In the genomic region with DNA sequence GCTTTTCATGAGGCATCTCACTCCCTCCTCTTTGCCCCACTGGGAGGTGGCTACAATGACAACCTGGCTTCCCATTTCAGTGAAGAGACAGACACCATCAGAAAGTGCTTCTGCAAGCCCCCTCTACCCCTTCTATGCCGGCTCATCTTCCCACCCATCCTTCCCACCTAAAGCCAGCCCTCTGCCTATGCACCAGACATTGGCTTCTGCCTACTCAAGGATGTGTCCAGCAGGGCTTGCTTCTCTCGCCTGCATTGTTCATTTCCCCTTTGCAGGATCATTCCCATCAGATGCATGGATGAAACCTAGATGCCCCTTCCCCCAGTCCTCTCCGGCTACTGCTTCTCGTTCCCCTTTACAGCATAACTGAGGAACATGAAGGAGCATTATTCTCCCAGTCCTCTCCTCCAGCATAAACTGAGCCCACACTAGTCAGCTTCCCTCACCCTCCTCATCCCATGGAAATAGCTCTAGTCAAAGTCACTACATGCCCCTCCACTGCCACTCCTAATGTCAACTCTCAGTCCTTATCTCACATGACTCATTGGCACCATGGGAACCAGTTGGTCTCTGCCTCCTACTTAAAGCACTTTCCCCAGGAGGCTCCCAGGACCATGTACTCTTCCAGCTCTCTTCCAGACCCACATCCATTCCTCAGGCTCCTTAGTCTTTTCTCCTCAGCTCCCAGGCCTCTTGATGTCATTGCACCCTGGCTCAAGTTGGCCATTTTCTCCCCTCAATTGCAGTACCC, we compare ENCODE assay signal across 20 cellular contexts. TPM values are rescaled to one million over a fixed set of nuclear protein-coding genes. Genes with fewer than 3 reads are reported as not detected.
DNase-seq lines count a peak whose midpoint lies in the region; ATAC-seq, FAIRE-seq and TF ChIP-seq lines count a peak whose summit lies in the region.
"Had no signal": no experiment of that assay in that cellular context is flagged by ENCODE, and none has a peak within 500 bp of the region (broad histone marks: within the 10 kb centered on the region; RNA-seq: fewer than 3 reads in every experiment).

No MANE protein-coding gene starts in this region.

- no peaks in the 10 kb centered on the region for H3K4me1 ChIP-seq in HEK293 (ENCODE audit: control insufficient read depth, insufficient read depth, low read length)
- H3K4me1 ChIP-seq in mucosa of descending colon (ENCODE audit: low read depth): no peaks in the 10 kb centered on the region
- H3K4me1 ChIP-seq in small intestine (ENCODE audit: control insufficient read depth in 2 of 2, insufficient read depth in 1 of 2, low read depth in 1 of 2, low read length in 1 of 2): no peaks in the 10 kb centered on the region
- no peaks in the 10 kb centered on the region for H3K4me1 ChIP-seq in CD8-positive, alpha-beta T cell (ENCODE audit: insufficient read depth, low read length)
- H3K4me1 ChIP-seq: A549 had no signal

- TF ChIP-seq CTCF in HEK293 (tag by site-specific recombination; IDR thresholded peaks at IDR 0.05) (no peak), mucosa of descending colon (IDR thresholded peaks at IDR 0.05) (no peak)
- TF ChIP-seq CTCF in CD8-positive, alpha-beta T cell (IDR thresholded peaks at IDR 0.05): no peak

- H3K9me3 Mint-ChIP-seq in CD8-positive, alpha-beta T cell: no peaks in the 10 kb centered on the region

- ATAC-seq in mucosa of descending colon (peak; percentile 30), GM21423 (IDR thresholded peaks at IDR 0.05; ENCODE audit: unreplicated experiment) (no peak)
- no peak for ATAC-seq in CD8-positive, alpha-beta T cell
- ATAC-seq: A549, GM12878, GM23338 had no signal

- H3K27ac ChIP-seq in HEK293 (ENCODE audit: extremely low read depth, low read depth, low read length) (no peak overlapping the region), small intestine (ENCODE audit: low read depth in 1 of 2, low read length in 1 of 2) (no peak overlapping the region)
- H3K27ac ChIP-seq in CD8-positive, alpha-beta T cell (ENCODE audit: low read depth, low read length): no peak overlapping the region
- H3K27ac ChIP-seq: 22Rv1, A549, C4-2B had no signal

- no peak overlapping the region for H3K4me3 Mint-ChIP-seq in CD8-positive, alpha-beta T cell
- H3K4me3 Mint-ChIP-seq: CD4-positive, alpha-beta T cell; GM23338 had no signal

- H3K4me3 ChIP-seq in HEK293 (ENCODE audit: low read depth, low read length): no peak overlapping the region
- H3K4me3 ChIP-seq in mucosa of descending colon: no peak overlapping the region
- H3K4me3 ChIP-seq in small intestine (ENCODE audit: low read depth in 1 of 2, low read length in 2 of 2): no peak overlapping the region
- no peak overlapping the region for H3K4me3 ChIP-seq in CD8-positive, alpha-beta T cell (ENCODE audit: low read depth, low read length)
- H3K4me3 ChIP-seq: A549, GM12878, GM23338 had no signal

- 86 to 89% (median 87%) methylated on average over 4 of the region's 4 CpGs for WGBS in small intestine, 3 donors

- CTCF ChIA-PET in HEK293 (lab: Yijun Ruan, JAX): no interaction called here
- CTCF ChIA-PET in CD8-positive, alpha-beta T cell (lab: Charles Lee): no interaction called here

- H3K27me3 ChIP-seq in small intestine (ENCODE audit: control insufficient read depth in 2 of 2, insufficient read depth in 2 of 2, low read length in 2 of 2): no peaks in the 10 kb centered on the region
- no peaks in the 10 kb centered on the region for H3K27me3 ChIP-seq in CD8-positive, alpha-beta T cell (ENCODE audit: insufficient read depth, low read length)

- peak; percentile 20 for DNase-seq in M059J (ENCODE audit: low read depth)
- DNase-seq in mucosa of descending colon: no peak
- DNase-seq in small intestine: peak; percentile 39
- DNase-seq in CD8-positive, alpha-beta T cell: no peak
- no peak for DNase-seq in NCI-H1436 (lab: John Stamatoyannopoulos, UW)
- DNase-seq in DMS53 treated with DMSO at 0.1 percent for 48 hours (lab: John Stamatoyannopoulos, UW; ENCODE audit: unreplicated experiment): no peak
- DNase-seq: AML-193; CD4-positive, alpha-beta T cell; DMS153; DND-41; EL; HCEC 1CT had no signal

- intact Hi-C loops in mucosa of descending colon (cut with DNase I, micrococcal nuclease): no loop called here
- intact Hi-C loops in CD8-positive, alpha-beta T cell (cut with DNase I, micrococcal nuclease): no loop called here

- FAIRE-seq in small intestine (lab: Jason Lieb, UNC): no peak
- FAIRE-seq: A549, GM12878, H54 had no signal

- H3K9me3 ChIP-seq in HEK293 (ENCODE audit: control insufficient read depth, insufficient read depth, low read depth, low read length) (peaks cover 2% of the 10 kb centered on the region), mucosa of descending colon (no peaks in the 10 kb centered on the region), small intestine (ENCODE audit: control insufficient read depth, low read depth) (no peaks in the 10 kb centered on the region)
- H3K9me3 ChIP-seq in CD8-positive, alpha-beta T cell (ENCODE audit: low read length): no peaks in the 10 kb centered on the region
- H3K9me3 ChIP-seq: A549 had no signal

- no peaks in the 10 kb centered on the region for H3K36me3 Mint-ChIP-seq in CD8-positive, alpha-beta T cell

- H3K36me3 ChIP-seq in HEK293 (ENCODE audit: control insufficient read depth in 2 of 2, insufficient read depth in 1 of 2, low read length in 2 of 2) (peaks cover 5 to 8% of the 10 kb centered on the region in 2 experiments; a peak in 1 of 3 replicates), mucosa of descending colon (ENCODE audit: low read depth) (no peaks in the 10 kb centered on the region), small intestine (ENCODE audit: control insufficient read depth in 2 of 2, insufficient read depth in 2 of 2, low read length in 2 of 2) (no peaks in the 10 kb centered on the region)
- H3K36me3 ChIP-seq in CD8-positive, alpha-beta T cell (ENCODE audit: insufficient read depth, low read length): no peaks in the 10 kb centered on the region

- POLR2A ChIA-PET in HEK293 (lab: Yijun Ruan, JAX): no interaction called here
- POLR2A ChIA-PET in CD8-positive, alpha-beta T cell (lab: Charles Lee): no interaction called here

- H3K27me3 Mint-ChIP-seq in CD8-positive, alpha-beta T cell (ENCODE audit: low read depth): peaks cover 25% of the 10 kb centered on the region

- no peak overlapping the region for H3K27ac Mint-ChIP-seq in CD8-positive, alpha-beta T cell
- H3K27ac Mint-ChIP-seq: CD4-positive, alpha-beta T cell; GM23338 had no signal

- no peaks in the 10 kb centered on the region for H3K4me1 Mint-ChIP-seq in CD8-positive, alpha-beta T cell (ENCODE audit: low read depth)
- H3K4me1 Mint-ChIP-seq: GM23338 had no signal

TF ChIP-seq in HEK293, 187 proteins besides CTCF, POLR2A, EP300 and RAD21 (continues in another document):
- TF ChIP-seq ZNF571 (tag by site-specific recombination; IDR thresholded peaks at IDR 0.05): no peak
- TF ChIP-seq IKZF3 (tag by site-specific recombination; IDR thresholded peaks at IDR 0.05): no peak
- no peak for TF ChIP-seq SCRT2 (tag by site-specific recombination; IDR thresholded peaks at IDR 0.05)
- TF ChIP-seq, protein P1, sequence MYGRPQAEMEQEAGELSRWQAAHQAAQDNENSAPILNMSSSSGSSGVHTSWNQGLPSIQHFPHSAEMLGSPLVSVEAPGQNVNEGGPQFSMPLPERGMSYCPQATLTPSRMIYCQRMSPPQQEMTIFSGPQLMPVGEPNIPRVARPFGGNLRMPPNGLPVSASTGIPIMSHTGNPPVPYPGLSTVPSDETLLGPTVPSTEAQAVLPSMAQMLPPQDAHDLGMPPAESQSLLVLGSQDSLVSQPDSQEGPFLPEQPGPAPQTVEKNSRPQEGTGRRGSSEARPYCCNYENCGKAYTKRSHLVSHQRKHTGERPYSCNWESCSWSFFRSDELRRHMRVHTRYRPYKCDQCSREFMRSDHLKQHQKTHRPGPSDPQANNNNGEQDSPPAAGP (tag by site-specific recombination; IDR thresholded peaks at IDR 0.05): peak; percentile 43; the same call in 1 of the 2 replicates
- TF ChIP-seq ZNF19 (tag by site-specific recombination; IDR thresholded peaks at IDR 0.05; ENCODE audit: low read depth): no peak
- TF ChIP-seq ZXDB (tag by site-specific recombination; IDR thresholded peaks at IDR 0.05): no peak
- TF ChIP-seq, protein P2, sequence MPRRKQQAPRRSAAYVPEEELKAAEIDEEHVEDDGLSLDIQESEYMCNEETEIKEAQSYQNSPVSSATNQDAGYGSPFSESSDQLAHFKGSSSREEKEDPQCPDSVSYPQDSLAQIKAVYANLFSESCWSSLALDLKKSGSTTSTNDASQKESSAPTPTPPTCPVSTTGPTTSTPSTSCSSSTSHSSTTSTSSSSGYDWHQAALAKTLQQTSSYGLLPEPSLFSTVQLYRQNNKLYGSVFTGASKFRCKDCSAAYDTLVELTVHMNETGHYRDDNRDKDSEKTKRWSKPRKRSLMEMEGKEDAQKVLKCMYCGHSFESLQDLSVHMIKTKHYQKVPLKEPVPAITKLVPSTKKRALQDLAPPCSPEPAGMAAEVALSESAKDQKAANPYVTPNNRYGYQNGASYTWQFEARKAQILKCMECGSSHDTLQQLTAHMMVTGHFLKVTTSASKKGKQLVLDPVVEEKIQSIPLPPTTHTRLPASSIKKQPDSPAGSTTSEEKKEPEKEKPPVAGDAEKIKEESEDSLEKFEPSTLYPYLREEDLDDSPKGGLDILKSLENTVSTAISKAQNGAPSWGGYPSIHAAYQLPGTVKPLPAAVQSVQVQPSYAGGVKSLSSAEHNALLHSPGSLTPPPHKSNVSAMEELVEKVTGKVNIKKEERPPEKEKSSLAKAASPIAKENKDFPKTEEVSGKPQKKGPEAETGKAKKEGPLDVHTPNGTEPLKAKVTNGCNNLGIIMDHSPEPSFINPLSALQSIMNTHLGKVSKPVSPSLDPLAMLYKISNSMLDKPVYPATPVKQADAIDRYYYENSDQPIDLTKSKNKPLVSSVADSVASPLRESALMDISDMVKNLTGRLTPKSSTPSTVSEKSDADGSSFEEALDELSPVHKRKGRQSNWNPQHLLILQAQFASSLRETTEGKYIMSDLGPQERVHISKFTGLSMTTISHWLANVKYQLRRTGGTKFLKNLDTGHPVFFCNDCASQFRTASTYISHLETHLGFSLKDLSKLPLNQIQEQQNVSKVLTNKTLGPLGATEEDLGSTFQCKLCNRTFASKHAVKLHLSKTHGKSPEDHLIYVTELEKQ (tag by site-specific recombination; IDR thresholded peaks at IDR 0.05; ENCODE audit: borderline replicate concordance): no peak
- no peak for TF ChIP-seq KLF7 (tag by site-specific recombination; IDR thresholded peaks at IDR 0.05; ENCODE audit: borderline replicate concordance)
- no peak for TF ChIP-seq REPIN1 (tag by site-specific recombination; IDR thresholded peaks at IDR 0.05; ENCODE audit: low read depth)
- TF ChIP-seq ZNF133 (tag by site-specific recombination; IDR thresholded peaks at IDR 0.05): no peak
- TF ChIP-seq ZNF184 (tag by site-specific recombination; IDR thresholded peaks at IDR 0.05): no peak
- TF ChIP-seq OSR2 (tag by site-specific recombination; IDR thresholded peaks at IDR 0.05): no peak
- peak; percentile 58 for TF ChIP-seq ZFHX2 (tag by site-specific recombination; conservative IDR thresholded peaks at IDR 0.05)
- TF ChIP-seq ZNF544 (tag by site-specific recombination; IDR thresholded peaks at IDR 0.05): no peak

RNA-seq across cellular contexts. Expression of a gene that starts 47.9 kb away (rescaled TPM):
- total RNA-seq in M059J (2014; rRNA removed; shearing (Covaris generic)): 30.4 and 34.2 TPM in 2 replicates
- 10 to 100 TPM; 30.9 to 54.0 (median 35.8) TPM for total RNA-seq in mucosa of descending colon
- 10 to 100 TPM; 19.0 to 38.2 (median 24.9) TPM for polyA plus RNA-seq in small intestine
- total RNA-seq in CD8-positive, alpha-beta T cell: 10 to 100 TPM; 76.1 to 76.7 TPM

Comparison
In these comparisons a context has a peak if more than half of its experiments do, and no peak if none do; other contexts are left out.
1. DNase-seq: peak in M059J (single experiment) and small intestine (single experiment); none in mucosa of descending colon (0 of 3), CD8-positive, alpha-beta T cell (0 of 7), NCI-H1436 (single experiment) and DMS53 treated with DMSO at 0.1 percent for 48 hours (single experiment).